In the genomic region with DNA sequence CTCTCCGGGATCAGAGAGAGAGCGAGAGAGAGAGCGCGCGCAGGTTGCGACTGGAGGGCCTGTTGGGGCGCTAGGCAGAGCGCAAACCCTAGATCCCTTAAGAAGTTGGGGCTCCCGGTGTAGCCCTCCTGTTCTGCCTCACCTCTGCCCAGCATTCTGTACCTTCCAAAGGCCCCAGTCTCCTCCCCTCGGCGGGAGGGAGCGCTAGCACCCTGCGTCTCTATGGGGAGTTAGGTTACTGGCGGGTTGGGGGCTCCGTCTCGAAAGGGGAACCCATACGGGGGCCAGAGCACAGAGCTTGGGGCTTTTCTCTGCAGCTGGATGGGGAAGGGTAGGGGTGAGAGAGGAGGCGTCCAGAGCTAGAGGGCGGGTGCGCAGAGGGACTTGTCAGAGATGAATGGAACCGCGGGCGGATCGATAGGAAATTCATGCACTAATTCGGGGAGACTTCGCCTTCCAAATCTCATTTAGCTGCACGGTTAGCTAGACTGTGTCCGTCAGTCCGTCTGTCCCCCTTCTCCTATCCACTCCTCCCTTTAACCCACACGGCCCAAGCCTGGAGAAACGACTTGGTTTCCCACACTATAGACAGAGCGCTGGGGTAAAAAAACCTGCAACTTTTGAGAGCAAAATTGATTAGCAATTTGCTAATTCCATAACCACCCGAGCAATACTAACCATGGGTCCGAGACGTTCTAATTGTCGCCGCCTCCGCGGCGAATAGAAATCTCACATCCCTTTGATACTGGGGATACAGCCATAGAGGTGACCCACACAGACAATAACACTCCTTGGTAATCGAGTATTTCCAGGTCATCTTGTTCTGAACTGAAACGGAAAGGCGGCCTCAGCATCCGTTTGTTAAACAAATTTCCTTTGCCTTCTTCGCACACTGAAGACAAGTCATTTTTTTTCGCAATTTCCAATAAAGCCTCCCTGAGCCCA, we compare ENCODE assay signal across 9 cellular contexts. TPM values are rescaled to one million over a fixed set of nuclear protein-coding genes. Genes with fewer than 3 reads are reported as not detected.
DNase-seq lines count a peak whose midpoint lies in the region; ATAC-seq and TF ChIP-seq lines count a peak whose summit lies in the region.
"Had no signal": no experiment of that assay in that cellular context is flagged by ENCODE, and none has a peak within 500 bp of the region (broad histone marks: within the 10 kb centered on the region; RNA-seq: fewer than 3 reads in every experiment).

No MANE protein-coding gene starts in this region.

- DNase-seq in AG10803 (ENCODE audit: low read depth) (no peak), SJCRH30 (no peak), fibroblast of pulmonary artery (ENCODE audit: low read depth) (no peak), smooth muscle cell (lab: John Stamatoyannopoulos, UW; ENCODE audit: unreplicated experiment) (no peak), osteocyte (ENCODE audit: extremely low spot score, unreplicated experiment) (no peak), NCI-H82 (lab: John Stamatoyannopoulos, UW) (no peak)

- peaks cover 61% of the 10 kb centered on the region for H3K79me2 ChIP-seq in smooth muscle cell (ENCODE audit: low read depth)

- H3K36me3 Mint-ChIP-seq in osteocyte (ENCODE audit: unreplicated experiment), result peaks cover 1% of the 10 kb centered on the region

- no peaks in the 10 kb centered on the region for H3F3A ChIP-seq in smooth muscle cell (ENCODE audit: low read depth)

- H3K27me3 ChIP-seq in SJCRH30 (no peaks in the 10 kb centered on the region), smooth muscle cell (ENCODE audit: low read depth) (peaks cover 90% of the 10 kb centered on the region)

- H3K9ac ChIP-seq in smooth muscle cell (ENCODE audit: low read depth), result no peak overlapping the region

- 14% methylated on average over 40 of the region's 46 CpGs for WGBS in smooth muscle cell (ENCODE audit: low lambda C conversion rate)

- peak overlapping the region; percentile 90 for H3K4me2 ChIP-seq in smooth muscle cell

- H3K36me3 ChIP-seq in SJCRH30 (no peaks in the 10 kb centered on the region), smooth muscle cell (ENCODE audit: low read depth) (no peaks in the 10 kb centered on the region)

- no peak overlapping the region for H3K27ac Mint-ChIP-seq in osteocyte (ENCODE audit: unreplicated experiment)

- H3K4me1 ChIP-seq in SJCRH30 (0 out of 2 replicates have a peak, but pooled peaks cover 4% of the 10 kb centered on the region), smooth muscle cell (ENCODE audit: low read depth) (peaks cover 7% of the 10 kb centered on the region)

- peak; percentile 18 for ATAC-seq in GM19438 (IDR thresholded peaks at IDR 0.05; ENCODE audit: low read depth, unreplicated experiment)
- no peak for ATAC-seq in HG02610 (IDR thresholded peaks at IDR 0.05; ENCODE audit: unreplicated experiment)

- H3K4me3 Mint-ChIP-seq in osteocyte (ENCODE audit: unreplicated experiment), result no peak overlapping the region

- peaks cover 3% of the 10 kb centered on the region for H3K4me1 Mint-ChIP-seq in osteocyte (ENCODE audit: unreplicated experiment)

- H3K4me3 ChIP-seq in AG10803 (ENCODE audit: low read length) (peak overlapping the region; percentile 82), SJCRH30 (peak overlapping the region; percentile 94), fibroblast of pulmonary artery (replicated peaks; ENCODE audit: low read depth, low read length) (peak overlapping the region; percentile 54), smooth muscle cell (peak overlapping the region; percentile 53)

- no peak overlapping the region; the same call in 1 of the 2 replicates for H3K27ac ChIP-seq in SJCRH30
- no peak overlapping the region for H3K27ac ChIP-seq in smooth muscle cell (ENCODE audit: low read depth)
- H3K27ac ChIP-seq: epithelial cell of prostate had no signal

- no peaks in the 10 kb centered on the region for H3K9me3 Mint-ChIP-seq in osteocyte (ENCODE audit: unreplicated experiment)

- H2AFZ ChIP-seq in smooth muscle cell (ENCODE audit: low read depth), result no peak overlapping the region

- H3K9me3 ChIP-seq in SJCRH30 (replicated peaks), result no peaks in the 10 kb centered on the region
- H3K9me3 ChIP-seq in smooth muscle cell (replicated peaks; ENCODE audit: low read depth), result no peaks in the 10 kb centered on the region

- H3K27me3 Mint-ChIP-seq in osteocyte (ENCODE audit: unreplicated experiment), result peaks cover 88% of the 10 kb centered on the region

- TF ChIP-seq CTCF in AG10803 (conservative IDR thresholded peaks at IDR 0.05; ENCODE audit: low read length) (no peak), fibroblast of pulmonary artery (IDR thresholded peaks at IDR 0.05; ENCODE audit: low read length, missing control alignments) (no peak), smooth muscle cell (IDR thresholded peaks at IDR 0.05; ENCODE audit: borderline replicate concordance, insufficient read depth, poor library complexity, severe bottlenecking) (no peak), osteocyte (IDR thresholded peaks at IDR 0.05) (no peak)

- H4K20me1 ChIP-seq in smooth muscle cell (ENCODE audit: low read depth), result peaks cover 97% of the 10 kb centered on the region

RNA-seq across cellular contexts. Expression of a gene that starts 0.7 kb away (rescaled TPM):
- total RNA-seq in SJCRH30 (2014; rRNA removed; shearing (Covaris generic)), result 3.7 and 4.3 TPM in 2 replicates
- total RNA-seq in smooth muscle cell, result 0.72 and 2.6 TPM in 2 replicates
- polyA plus RNA-seq in smooth muscle cell, result 0.96 and 1.0 TPM in 2 replicates
- total RNA-seq in osteocyte, result not detected in 2 replicates

RNA-seq across cellular contexts. Expression of a gene that starts 11.2 kb away (rescaled TPM):
- total RNA-seq in SJCRH30 (2014; rRNA removed; shearing (Covaris generic)), result 7.4 and 8.8 TPM in 2 replicates
- 5.1 and 9.1 TPM in 2 replicates for total RNA-seq in smooth muscle cell
- polyA plus RNA-seq in smooth muscle cell, result 2.8 and 4.4 TPM in 2 replicates
- total RNA-seq in osteocyte, result 0.46 TPM in 1 of 2 replicates, not detected in the other

RNA-seq across cellular contexts. Expression of a gene that starts 14.7 kb away (rescaled TPM):
- total RNA-seq in SJCRH30 (2014; rRNA removed; shearing (Covaris generic)), result 0.51 and 0.61 TPM in 2 replicates
- total RNA-seq in smooth muscle cell (0.49 and 0.94 TPM in 2 replicates), osteocyte (not detected in 2 replicates)
- 1.4 and 1.8 TPM in 2 replicates for polyA plus RNA-seq in smooth muscle cell

RNA-seq across cellular contexts. Expression of a gene that starts 25.9 kb away (rescaled TPM):
- total RNA-seq in SJCRH30 (2014; rRNA removed; shearing (Covaris generic)), result 6.2 and 7.5 TPM in 2 replicates
- 6.3 and 7.2 TPM in 2 replicates for total RNA-seq in smooth muscle cell
- polyA plus RNA-seq in smooth muscle cell, result 9.3 and 10.3 TPM in 2 replicates
- total RNA-seq in osteocyte, result not detected in 2 replicates

RNA-seq across cellular contexts. Expression of a gene that starts 31.9 kb away (rescaled TPM):
- 18.8 and 23.1 TPM in 2 replicates for total RNA-seq in SJCRH30 (2014; rRNA removed; shearing (Covaris generic))
- 13.7 and 16.1 TPM in 2 replicates for total RNA-seq in smooth muscle cell
- 29.7 and 33.4 TPM in 2 replicates for polyA plus RNA-seq in smooth muscle cell
- not detected in 2 replicates for total RNA-seq in osteocyte
